ENCODE assay signal across 13 cellular contexts in genomic region chr22:27612075-27612474, GRCh38.
"Had no signal": no experiment of that assay in that cellular context is flagged by ENCODE, and none has a peak within 500 bp of the region (broad histone marks: within the 10 kb centered on the region; RNA-seq: fewer than 3 reads in every experiment).

No MANE protein-coding gene starts in this region.

- DNase-seq: amygdala; effector memory CD8-positive, alpha-beta T cell; kidney; mesendoderm had no signal

- H3K4me3 Mint-ChIP-seq: activated naive CD8-positive, alpha-beta T cell; brain; effector memory CD8-positive, alpha-beta T cell; neural crest cell had no signal

- H2AFZ ChIP-seq: hepatocyte had no signal

- H3K27ac Mint-ChIP-seq: activated naive CD8-positive, alpha-beta T cell; effector memory CD8-positive, alpha-beta T cell had no signal

- H3K9me3 ChIP-seq: gastroesophageal sphincter, right atrium auricular region, vagina had no signal

- H3K36me3 ChIP-seq: gastroesophageal sphincter, right atrium auricular region, vagina had no signal

- H3K9me3 Mint-ChIP-seq: effector memory CD8-positive, alpha-beta T cell; neural crest cell had no signal

- H3K27ac ChIP-seq: epithelial cell of prostate, gastroesophageal sphincter, hepatocyte, right atrium auricular region, skin epidermis, vagina had no signal

- ATAC-seq: effector memory CD8-positive, alpha-beta T cell; gastroesophageal sphincter had no signal

- H3K36me3 Mint-ChIP-seq: activated naive CD8-positive, alpha-beta T cell; brain had no signal

- H3K27me3 ChIP-seq: right atrium auricular region, vagina had no signal

- H3K4me3 ChIP-seq: gastroesophageal sphincter, hepatocyte, right atrium auricular region, skin epidermis, vagina had no signal

- H3K4me2 ChIP-seq: hepatocyte had no signal

- H3K79me2 ChIP-seq: hepatocyte had no signal
